Comparison of ENCODE assay signal across 17 cellular contexts in genomic region chr20:32436142-32436861, GRCh38.
"Had no signal": no experiment of that assay in that cellular context is flagged by ENCODE, and none has a peak within 500 bp of the region (broad histone marks: within the 10 kb centered on the region; RNA-seq: fewer than 3 reads in every experiment).

No MANE protein-coding gene starts in this region.

- H3K9ac ChIP-seq: neural progenitor cell had no signal

- H3K27me3 ChIP-seq: body of pancreas, neural progenitor cell, ovary had no signal

- H3K36me3 ChIP-seq: ovary had no signal

- H3K4me2 ChIP-seq: neural progenitor cell had no signal

- H3K4me3 Mint-ChIP-seq: activated CD8-positive, alpha-beta T cell treated with anti-CD3 and anti-CD28 coated beads, Interleukin-2, amount 10 ng/mL, durations not matched to agents 7 days and 5 days; memory B cell; neural progenitor cell had no signal

- H3K4me3 ChIP-seq: body of pancreas, neural progenitor cell, ovary, psoas muscle had no signal

- H2AFZ ChIP-seq: neural progenitor cell had no signal

- H3K9me3 Mint-ChIP-seq: memory B cell, neural progenitor cell had no signal

- H3K27ac ChIP-seq: body of pancreas, neural progenitor cell, ovary, psoas muscle, WERI-Rb-1 had no signal

- H3K9me3 ChIP-seq: body of pancreas, ovary, psoas muscle had no signal

- H3K27me3 Mint-ChIP-seq: memory B cell had no signal

- H3K4me1 Mint-ChIP-seq: memory B cell had no signal

- ATAC-seq: activated CD8-positive, alpha-beta T cell treated with anti-CD3 and anti-CD28 coated beads, Interleukin-2, amount 10 ng/mL, durations not matched to agents 7 days and 5 days; body of pancreas; right cardiac atrium had no signal

- DNase-seq: activated CD4-positive, alpha-beta T cell treated with anti-CD3 and anti-CD28 coated beads for 1 hour; activated CD8-positive, alpha-beta memory T cell treated with anti-CD3 and anti-CD28 coated beads, Interleukin-2, amount 50 U/mL, for 4 hours; activated gamma-delta T cell treated with Interleukin-2 at 50 U/mL for 16 hours; body of pancreas; dermis blood vessel endothelial cell; effector memory CD4-positive, alpha-beta T cell; ovary; psoas muscle; right cardiac atrium; small intestine; stimulated activated CD4-positive, alpha-beta T cell treated with anti-CD3 and anti-CD28 coated beads, Interleukin-15, amount 100 ng/mL, for 24 hours; stimulated activated CD4-positive, alpha-beta T cell treated with anti-CD3 and anti-CD28 coated beads, Interleukin-2, amount 100 ng/mL, for 48 hours; T-helper 2 cell; WERI-Rb-1 had no signal

- FAIRE-seq: small intestine had no signal

- H3K27ac Mint-ChIP-seq: activated CD8-positive, alpha-beta T cell treated with anti-CD3 and anti-CD28 coated beads, Interleukin-2, amount 10 ng/mL, durations not matched to agents 7 days and 5 days; memory B cell; neural progenitor cell had no signal
